ENCODE assay signal across 9 cellular contexts in genomic region chr5:177509991-177510566, GRCh38. TPM values are rescaled to one million over a fixed set of nuclear protein-coding genes. Genes with fewer than 3 reads are reported as not detected.
DNase-seq lines count a peak whose midpoint lies in the region; ATAC-seq and TF ChIP-seq lines count a peak whose summit lies in the region.
"Had no signal": no experiment of that assay in that cellular context is flagged by ENCODE, and none has a peak within 500 bp of the region (broad histone marks: within the 10 kb centered on the region; RNA-seq: fewer than 3 reads in every experiment).

No MANE protein-coding gene starts in this region.

- H3K4me1 ChIP-seq in mononuclear cell (ENCODE audit: insufficient read depth, low read length): peaks cover 50% of the 10 kb centered on the region

- ATAC-seq in GM21367 (IDR thresholded peaks at IDR 0.05; ENCODE audit: unreplicated experiment) (peak; percentile 36), left lobe of liver (no peak)

- no peaks in the 10 kb centered on the region for H3K27me3 ChIP-seq in mononuclear cell (ENCODE audit: insufficient read depth, low read length)

- DNase-seq in GM10266 (ENCODE audit: extremely low spot score) (peak; percentile 81), MV-4-11 (lab: John Stamatoyannopoulos, UW) (peak; percentile 76), left lobe of liver (ENCODE audit: low spot score) (no peak), NCI-H2196 treated with DMSO at 0.1 percent for 48 hours (lab: John Stamatoyannopoulos, UW; ENCODE audit: unreplicated experiment) (no peak), NCI-H526 treated with DMSO at 0.1 percent for 48 hours (lab: John Stamatoyannopoulos, UW) (no peak), KBM-7 (no peak)
- DNase-seq: activated CD4-positive, CD25-positive, alpha-beta regulatory T cell treated with anti-CD3 and anti-CD28 coated beads, Interleukin-2, amount 50 U/mL, for 72 hours had no signal

- H3K9me3 ChIP-seq in mononuclear cell (ENCODE audit: low read depth, low read length): no peaks in the 10 kb centered on the region

- H3K4me3 ChIP-seq in mononuclear cell (ENCODE audit: low read length): peak overlapping the region; percentile 79

- no peak for TF ChIP-seq CTCF in GM10266 (IDR thresholded peaks at IDR 0.05; ENCODE audit: control insufficient read depth, insufficient read depth, low read depth, missing control alignments)

- in situ Hi-C loops in KBM-7 (cut with MboI; ENCODE audit: low pct_unique_long_range_greater_than_20kb, low sequenced_read_pairs): no loop called here

RNA-seq across cellular contexts. Expression of gene DOK3, which starts 0.5 kb away (rescaled TPM):
- total RNA-seq in mononuclear cell (38.6 TPM), left lobe of liver (3.2 TPM)

RNA-seq across cellular contexts. Expression of gene DDX41, which starts 6.7 kb away (rescaled TPM):
- total RNA-seq in mononuclear cell (33.4 TPM), left lobe of liver (43.2 TPM)

RNA-seq across cellular contexts. Expression of gene PDLIM7, which starts 12.7 kb away (rescaled TPM):
- total RNA-seq in mononuclear cell: 19.9 TPM
- 5.3 TPM for total RNA-seq in left lobe of liver

RNA-seq across cellular contexts. Expression of gene DBN1, which starts 36.6 kb away (rescaled TPM):
- total RNA-seq in mononuclear cell (4.6 TPM), left lobe of liver (1.7 TPM)

RNA-seq across cellular contexts. Expression of gene FAM193B, which starts 44.3 kb away (rescaled TPM):
- total RNA-seq in mononuclear cell (39.4 TPM), left lobe of liver (69.0 TPM)

Comparison
In these comparisons a context has a peak if more than half of its experiments do, and no peak if none do; other contexts are left out.
1. DNase-seq: peak in GM10266 (single experiment) and MV-4-11 (single experiment); none in left lobe of liver (single experiment), NCI-H2196 treated with DMSO at 0.1 percent for 48 hours (single experiment), NCI-H526 treated with DMSO at 0.1 percent for 48 hours (single experiment) and KBM-7 (single experiment).